ENCODE assay signal across 27 cellular contexts in genomic region chr6:165922309-165922794, GRCh38.
DNase-seq lines count a peak whose midpoint lies in the region; ATAC-seq, FAIRE-seq and TF ChIP-seq lines count a peak whose summit lies in the region.
"Had no signal": no experiment of that assay in that cellular context is flagged by ENCODE, and none has a peak within 500 bp of the region (broad histone marks: within the 10 kb centered on the region; RNA-seq: fewer than 3 reads in every experiment).

No MANE protein-coding gene starts in this region.

- peak; percentile 58 to 60; a peak in 3 of 5 replicates for TF ChIP-seq EP300 in A549 (IDR thresholded peaks at IDR 0.05)

- no peak overlapping the region for H3K9ac ChIP-seq in endodermal cell (ENCODE audit: extremely low read depth, low read length, poor library complexity, severe bottlenecking)

- TF ChIP-seq CTCF in A549 (IDR thresholded peaks at IDR 0.05): no peak
- TF ChIP-seq CTCF in endodermal cell (conservative IDR thresholded peaks at IDR 0.05): no peak

- no peaks in the 10 kb centered on the region for H3K27me3 ChIP-seq in endodermal cell (ENCODE audit: control insufficient read depth, insufficient read depth, low read length, poor library complexity, severe bottlenecking)
- H3K27me3 ChIP-seq: cardiac muscle cell, heart right ventricle, testis had no signal

- no peaks in the 10 kb centered on the region for H3K36me3 ChIP-seq in endodermal cell (ENCODE audit: control insufficient read depth, insufficient read depth, low read length)
- H3K36me3 ChIP-seq: cardiac muscle cell, heart right ventricle had no signal

- peak overlapping the region; percentile 67 for H3K4me2 ChIP-seq in A549
- H3K4me2 ChIP-seq: GM23338 had no signal

- H3K4me1 ChIP-seq in A549: peaks cover 55% of the 10 kb centered on the region
- no peaks in the 10 kb centered on the region for H3K4me1 ChIP-seq in endodermal cell (ENCODE audit: control insufficient read depth, insufficient read depth, low read length)
- H3K4me1 ChIP-seq: heart right ventricle, psoas muscle, testis had no signal

- no peak for FAIRE-seq in A549 (lab: Jason Lieb, UNC)
- FAIRE-seq in HTR-8/SVneo (lab: Jason Lieb, UNC): no peak
- FAIRE-seq: A204.1 had no signal

- ATAC-seq in A549 (peak; percentile 66 to 82), GM21786 (IDR thresholded peaks at IDR 0.05; ENCODE audit: unreplicated experiment) (no peak)
- ATAC-seq: activated CD8-positive, alpha-beta T cell treated with anti-CD3 and anti-CD28 coated beads for 36 hours; activated naive CD4-positive, alpha-beta T cell treated with anti-CD3 and anti-CD28 coated beads, Interleukin-2, amount 50 U/mL, for 72 hours; activated T-cell treated with anti-CD3 and anti-CD28 coated beads, Interleukin-2, amount 50 U/mL, for 4 hours; GM23338; heart right ventricle; psoas muscle; Right ventricle myocardium inferior; WTC11 had no signal

- TF ChIP-seq POLR2A in A549 (IDR thresholded peaks at IDR 0.05; ENCODE audit: low read length): no peak

- H3K27ac ChIP-seq in A549: peak overlapping the region; percentile 55 to 79; a peak in 5 of 6 replicates
- H3K27ac ChIP-seq in endodermal cell (ENCODE audit: low read depth, low read length): no peak overlapping the region
- H3K27ac ChIP-seq: cardiac muscle cell, heart right ventricle, psoas muscle, testis had no signal

- 12% methylated on average over 6 of the region's 6 CpGs for WGBS in A549 (ENCODE audit: missing lambda C conversion rate)
- 92 to 93% methylated on average over 5 to 6 of the region's 6 CpGs for WGBS in endodermal cell (ENCODE audit: insufficient coverage in 1 of 2, insufficient read length in 1 of 2), 2 experiments

- peaks cover 6% of the 10 kb centered on the region for H3K27me3 Mint-ChIP-seq in endodermal cell (ENCODE audit: insufficient read depth)

- CTCF ChIA-PET in A549 (lab: Yijun Ruan, JAX): interaction anchor here (0.8 to 2.4 kb wide), 3 partner anchors 175 to 183 kb away, joined by 3 to 13 read pairs (median 3); no protein-coding TSS in a partner anchor

- TF ChIP-seq RAD21 in A549 (conservative IDR thresholded peaks at IDR 0.05 in 1 of 2, IDR thresholded peaks at IDR 0.05 in 1 of 2): no peak

- POLR2A ChIA-PET in A549 (lab: Yijun Ruan, JAX): interaction anchor here (0.9 kb wide), 1 partner anchor 84 kb away, joined by 3 read pairs; no protein-coding TSS in a partner anchor

- 0 out of 3 replicates have a peak overlapping the region, but pooled peaks have one; percentile 14 for H3K4me3 ChIP-seq in A549
- no peak overlapping the region for H3K4me3 ChIP-seq in endodermal cell (ENCODE audit: low read length)
- H3K4me3 ChIP-seq: cardiac muscle cell, GM23338, heart right ventricle, psoas muscle, testis had no signal

- H3K4me3 Mint-ChIP-seq in endodermal cell: no peak overlapping the region
- H3K4me3 Mint-ChIP-seq: activated CD8-positive, alpha-beta T cell treated with anti-CD3 and anti-CD28 coated beads for 36 hours; activated T-cell treated with anti-CD3 and anti-CD28 coated beads, Interleukin-2, amount 50 U/mL, for 4 hours; GM23338; IgD-negative memory B cell; nephron; WTC11 had no signal

- peak; percentile 49 to 70 for DNase-seq in A549 (ENCODE audit: low read depth in 1 of 2, low spot score in 1 of 2)
- peak; percentile 19 for DNase-seq in HTR-8/SVneo (ENCODE audit: insufficient read length, low spot score)
- DNase-seq in brain pericyte (ENCODE audit: low read depth, low spot score): peak; percentile 86
- DNase-seq in kidney glomerular epithelial cell (lab: John Stamatoyannopoulos, UW): peak; percentile 35
- DNase-seq in T-helper 1 cell: no peak
- DNase-seq in endodermal cell: no peak
- no peak for DNase-seq in NCI-H2029 treated with DMSO at 0.1 percent for 48 hours (lab: John Stamatoyannopoulos, UW)
- DNase-seq: activated CD8-positive, alpha-beta T cell treated with anti-CD3 and anti-CD28 coated beads for 36 hours; activated T-cell treated with anti-CD3 and anti-CD28 coated beads, Interleukin-2, amount 50 U/mL, for 4 hours; effector CD4-positive, alpha-beta T cell; heart right ventricle; islet precursor cell; NCI-H187 treated with DMSO at 0.1 percent for 48 hours; NCI-H446; psoas muscle; stimulated activated CD4-positive, alpha-beta T cell treated with anti-CD3 and anti-CD28 coated beads, Interleukin-12 subunit alpha, Interleukin-12 subunit beta, amount 100 ng/mL, for 4 hours; T-helper 2 cell; testis had no signal

- no peaks in the 10 kb centered on the region for H3K9me3 Mint-ChIP-seq in endodermal cell
- H3K9me3 Mint-ChIP-seq: activated CD8-positive, alpha-beta T cell treated with anti-CD3 and anti-CD28 coated beads for 36 hours; activated T-cell treated with anti-CD3 and anti-CD28 coated beads, Interleukin-2, amount 50 U/mL, for 4 hours; GM23338 had no signal

- no peak overlapping the region for H3K27ac Mint-ChIP-seq in endodermal cell
- H3K27ac Mint-ChIP-seq: activated CD8-positive, alpha-beta T cell treated with anti-CD3 and anti-CD28 coated beads for 36 hours; activated naive CD4-positive, alpha-beta T cell treated with anti-CD3 and anti-CD28 coated beads, Interleukin-2, amount 50 U/mL, for 72 hours; GM23338; IgD-negative memory B cell; nephron; WTC11 had no signal

- H3K36me3 Mint-ChIP-seq in endodermal cell (ENCODE audit: low read depth): no peaks in the 10 kb centered on the region
- H3K36me3 Mint-ChIP-seq: activated naive CD4-positive, alpha-beta T cell treated with anti-CD3 and anti-CD28 coated beads, Interleukin-2, amount 50 U/mL, for 72 hours; WTC11 had no signal

- no peaks in the 10 kb centered on the region for H3K4me1 Mint-ChIP-seq in endodermal cell
- H3K4me1 Mint-ChIP-seq: IgD-negative memory B cell had no signal

- H3K9me3 ChIP-seq in A549 (no peaks in the 10 kb centered on the region), endodermal cell (ENCODE audit: control insufficient read depth, low read length) (peaks cover 7% of the 10 kb centered on the region)
- H3K9me3 ChIP-seq: heart right ventricle, psoas muscle, testis had no signal

TF ChIP-seq in A549, 52 proteins besides CTCF, POLR2A, EP300 and RAD21:
- TF ChIP-seq FOSL2 (IDR thresholded peaks at IDR 0.05) (peak; percentile 78), FOSL2 (CRISPR knock-in tag; IDR thresholded peaks at IDR 0.05) (peak; percentile 69), USF2 (IDR thresholded peaks at IDR 0.05) (no peak), TFCP2L1 (CRISPR knock-in tag; IDR thresholded peaks at IDR 0.05) (no peak), JUNB (IDR thresholded peaks at IDR 0.05) (peak; percentile 80), NPAS2 (CRISPR knock-in tag; IDR thresholded peaks at IDR 0.05; ENCODE audit: borderline replicate concordance) (no peak), MAX (IDR thresholded peaks at IDR 0.05) (no peak), PHF8 (IDR thresholded peaks at IDR 0.05; ENCODE audit: borderline replicate concordance, low read depth) (no peak), KDM5A (IDR thresholded peaks at IDR 0.05) (no peak), CBX2 (IDR thresholded peaks at IDR 0.05; ENCODE audit: borderline replicate concordance, low read depth) (no peak), GATA3 (IDR thresholded peaks at IDR 0.05; ENCODE audit: borderline replicate concordance) (peak; percentile 56; the same call in 1 of the 2 replicates), E2F6 (IDR thresholded peaks at IDR 0.05; ENCODE audit: borderline replicate concordance, low read depth) (no peak), BCL3 (IDR thresholded peaks at IDR 0.05) (0 out of 3 replicates have a peak, but pooled peaks have one; percentile 51), ATOH8 (CRISPR knock-in tag; IDR thresholded peaks at IDR 0.05; ENCODE audit: low read depth) (no peak), RFX5 (IDR thresholded peaks at IDR 0.05) (no peak), JUN (IDR thresholded peaks at IDR 0.05) (peak; percentile 59 to 83; a peak in 4 of 5 replicates), MAZ (IDR thresholded peaks at IDR 0.05; ENCODE audit: borderline replicate concordance, low read depth, low read length) (no peak), EHF (CRISPR knock-in tag; IDR thresholded peaks at IDR 0.05) (no peak)
TF ChIP-seq in A549: peak in this region for 5.

Comparison
In these comparisons a context has a peak if more than half of its experiments do, and no peak if none do; other contexts are left out.
1. DNase-seq: peak in A549 (2 of 2), HTR-8/SVneo (single experiment), brain pericyte (single experiment) and kidney glomerular epithelial cell (single experiment); none in T-helper 1 cell (0 of 5), endodermal cell (single experiment) and NCI-H2029 treated with DMSO at 0.1 percent for 48 hours (single experiment).